2 cellular contexts compared by ENCODE assay signal in genomic region chr1:204246876-204247275, GRCh38.
TF ChIP-seq lines count a peak whose summit lies in the region.

No MANE protein-coding gene starts in this region.

TF ChIP-seq in HEK293, 187 proteins besides CTCF, POLR2A, EP300 and RAD21:
- TF ChIP-seq, protein P1, sequence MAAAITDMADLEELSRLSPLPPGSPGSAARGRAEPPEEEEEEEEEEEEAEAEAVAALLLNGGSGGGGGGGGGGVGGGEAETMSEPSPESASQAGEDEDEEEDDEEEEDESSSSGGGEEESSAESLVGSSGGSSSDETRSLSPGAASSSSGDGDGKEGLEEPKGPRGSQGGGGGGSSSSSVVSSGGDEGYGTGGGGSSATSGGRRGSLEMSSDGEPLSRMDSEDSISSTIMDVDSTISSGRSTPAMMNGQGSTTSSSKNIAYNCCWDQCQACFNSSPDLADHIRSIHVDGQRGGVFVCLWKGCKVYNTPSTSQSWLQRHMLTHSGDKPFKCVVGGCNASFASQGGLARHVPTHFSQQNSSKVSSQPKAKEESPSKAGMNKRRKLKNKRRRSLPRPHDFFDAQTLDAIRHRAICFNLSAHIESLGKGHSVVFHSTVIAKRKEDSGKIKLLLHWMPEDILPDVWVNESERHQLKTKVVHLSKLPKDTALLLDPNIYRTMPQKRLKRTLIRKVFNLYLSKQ (tag by site-specific recombination; IDR thresholded peaks at IDR 0.05; ENCODE audit: borderline replicate concordance) = no peak
- TF ChIP-seq ZNF121 (tag by site-specific recombination; IDR thresholded peaks at IDR 0.05) = peak; percentile 57; the same call in 1 of the 2 replicates
- TF ChIP-seq ZNF311 (tag by site-specific recombination; IDR thresholded peaks at IDR 0.05; ENCODE audit: borderline replicate concordance) = no peak
- no peak for TF ChIP-seq ZNF184 (tag by site-specific recombination; IDR thresholded peaks at IDR 0.05)

TF ChIP-seq in SK-N-SH, 30 proteins besides CTCF, POLR2A, EP300 and RAD21 (continued from another document):
- TF ChIP-seq REST (IDR thresholded peaks at IDR 0.05; ENCODE audit: low read depth, low read length) (no peak), TAF1 (IDR thresholded peaks at IDR 0.05; ENCODE audit: borderline replicate concordance, low read depth, low read length) (no peak), TEAD4 (IDR thresholded peaks at IDR 0.05; ENCODE audit: borderline replicate concordance, insufficient read depth) (no peak), SMC3 (IDR thresholded peaks at IDR 0.05; ENCODE audit: low read depth, low read length) (no peak), NFIC (IDR thresholded peaks at IDR 0.05; ENCODE audit: borderline replicate concordance) (no peak), RXRA (IDR thresholded peaks at IDR 0.05; ENCODE audit: borderline replicate concordance, low read depth) (no peak), YY1 (IDR thresholded peaks at IDR 0.05; ENCODE audit: low read depth) (no peak), NRF1 (IDR thresholded peaks at IDR 0.05; ENCODE audit: low read depth, low read length) (no peak), MEF2A (IDR thresholded peaks at IDR 0.05; ENCODE audit: borderline replicate concordance, low read depth) (no peak), FOXJ3 (CRISPR knock-in tag; IDR thresholded peaks at IDR 0.05) (no peak)
